In genomic region chr6:124655856-124656255, GRCh38 we compare ENCODE assay signal across 28 cellular contexts.
"Had no signal": no experiment of that assay in that cellular context is flagged by ENCODE, and none has a peak within 500 bp of the region (broad histone marks: within the 10 kb centered on the region; RNA-seq: fewer than 3 reads in every experiment).

No MANE protein-coding gene starts in this region.

- H3K36me3 Mint-ChIP-seq: activated CD4-positive, alpha-beta memory T cell treated with anti-CD3 and anti-CD28 coated beads for 36 hours; activated naive CD8-positive, alpha-beta T cell had no signal

- H3K36me3 ChIP-seq: brain microvascular endothelial cell, SJSA1 had no signal

- H3K27ac ChIP-seq: brain microvascular endothelial cell, SJSA1, VCaP had no signal

- FAIRE-seq: astrocyte, K562, RCC 7860 had no signal

- ATAC-seq: activated T-cell treated with anti-CD3 and anti-CD28 coated beads, Interleukin-2, amount 50 U/mL, for 4 hours; K562; SK-N-SH treated with all-trans-retinoic acid at 6 μM for 48 hours had no signal

- H3K4me1 Mint-ChIP-seq: activated CD4-positive, alpha-beta T cell treated with anti-CD3 and anti-CD28 coated beads, Interleukin-2, amount 10 ng/mL, durations not matched to agents 7 days and 5 days had no signal

- H3K4me3 ChIP-seq: K562, SJSA1 had no signal

- H3K27me3 ChIP-seq: brain microvascular endothelial cell, SJSA1 had no signal

- H3K27me3 Mint-ChIP-seq: activated CD4-positive, alpha-beta memory T cell treated with anti-CD3 and anti-CD28 coated beads for 36 hours; activated CD4-positive, alpha-beta T cell treated with anti-CD3 and anti-CD28 coated beads, Interleukin-2, amount 10 ng/mL, durations not matched to agents 7 days and 5 days; activated naive CD8-positive, alpha-beta T cell had no signal

- H3K4me3 Mint-ChIP-seq: activated CD4-positive, alpha-beta memory T cell treated with anti-CD3 and anti-CD28 coated beads for 36 hours; activated CD4-positive, alpha-beta T cell treated with anti-CD3 and anti-CD28 coated beads, Interleukin-2, amount 10 ng/mL, durations not matched to agents 7 days and 5 days; activated naive CD4-positive, alpha-beta T cell treated with anti-CD3 and anti-CD28 coated beads for 36 hours; activated naive CD8-positive, alpha-beta T cell; activated T-cell treated with anti-CD3 and anti-CD28 coated beads, Interleukin-2, amount 50 U/mL, for 4 hours had no signal

- H3K9me3 ChIP-seq: SJSA1 had no signal

- H3K9me3 Mint-ChIP-seq: activated CD4-positive, alpha-beta memory T cell treated with anti-CD3 and anti-CD28 coated beads for 36 hours; activated CD4-positive, alpha-beta T cell treated with anti-CD3 and anti-CD28 coated beads, Interleukin-2, amount 10 ng/mL, durations not matched to agents 7 days and 5 days; activated T-cell treated with anti-CD3 and anti-CD28 coated beads, Interleukin-2, amount 50 U/mL, for 4 hours had no signal

- H3K4me1 ChIP-seq: SJSA1 had no signal

- H3K27ac Mint-ChIP-seq: activated CD4-positive, alpha-beta memory T cell treated with anti-CD3 and anti-CD28 coated beads for 36 hours; activated CD4-positive, alpha-beta T cell treated with anti-CD3 and anti-CD28 coated beads, Interleukin-2, amount 10 ng/mL, durations not matched to agents 7 days and 5 days; activated naive CD4-positive, alpha-beta T cell treated with anti-CD3 and anti-CD28 coated beads for 36 hours; activated naive CD8-positive, alpha-beta T cell had no signal

- DNase-seq: activated CD4-positive, alpha-beta memory T cell treated with anti-CD3 and anti-CD28 coated beads for 36 hours; activated CD4-positive, alpha-beta T cell treated with anti-CD3 and anti-CD28 coated beads, Interleukin-2, amount 10 ng/mL, durations not matched to agents 7 days and 5 days; activated CD4-positive, CD25-positive, alpha-beta regulatory T cell; activated CD8-positive, alpha-beta memory T cell treated with anti-CD3 and anti-CD28 coated beads for 24 hours; activated gamma-delta T cell; activated naive CD4-positive, alpha-beta T cell treated with anti-CD3 and anti-CD28 coated beads for 36 hours; activated T-cell treated with anti-CD3 and anti-CD28 coated beads, Interleukin-2, amount 50 U/mL, for 4 hours; amygdala; brain microvascular endothelial cell; cerebellar nuclear complex; Karpas-422; NCI-H146; NCI-H187 treated with DMSO at 0.1 percent for 48 hours; NCI-H2081 treated with DMSO at 0.1 percent for 48 hours; NCI-H2171; NCI-H2227 treated with DMSO at 0.1 percent for 48 hours; NCI-H446 treated with DMSO at 0.1 percent for 48 hours; NCI-H524 treated with DMSO at 0.1 percent for 48 hours; NCI-H774; SHP77; SW 1271 had no signal
